23 cellular contexts compared by ENCODE assay signal in the genomic region with DNA sequence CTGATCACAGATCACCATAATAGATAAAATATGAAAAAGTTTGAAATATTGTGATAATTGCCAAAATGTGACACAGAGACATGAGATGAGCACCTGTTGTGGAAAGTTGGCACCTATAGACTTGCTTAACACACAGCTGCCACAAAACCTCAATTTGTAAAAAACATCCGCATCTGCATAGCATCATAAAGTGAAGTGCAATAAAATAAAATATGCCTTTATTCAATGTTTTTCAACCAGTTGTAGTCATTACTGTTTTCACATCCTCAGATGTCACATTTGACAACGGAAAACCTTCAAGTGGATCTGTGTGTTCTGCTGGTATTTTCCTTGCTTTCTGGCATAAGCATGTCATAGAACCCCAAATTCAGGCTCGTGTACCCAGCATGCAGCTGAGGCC.
"Had no signal": no experiment of that assay in that cellular context is flagged by ENCODE, and none has a peak within 500 bp of the region (broad histone marks: within the 10 kb centered on the region; RNA-seq: fewer than 3 reads in every experiment).

No MANE protein-coding gene starts in this region.

- H3K9me3 Mint-ChIP-seq: memory B cell; stimulated activated memory B cell treated with anti-CD40 and anti-IgM and Interleukin-4, amounts not matched to agents 10 μg/mL and 1 μg/mL and 100 μg/mL, for 72 hours had no signal

- H3K9ac ChIP-seq: neural progenitor cell, parathyroid adenoma had no signal

- H3K4me1 ChIP-seq: colonic mucosa, neural progenitor cell, parathyroid adenoma, testis, tibial artery had no signal

- H3K27ac Mint-ChIP-seq: dendritic cell treated with granulocyte-macrophage colony-stimulating factor and Interleukin-4, amounts not matched to agents 40 ng/mL and 50 ng/mL, for 4 days; memory B cell; nephron; neural progenitor cell; progenitor cell of endocrine pancreas; stimulated activated memory B cell treated with anti-CD40 and anti-IgM and Interleukin-4, amounts not matched to agents 10 μg/mL and 1 μg/mL and 100 μg/mL, for 72 hours; type B pancreatic cell had no signal

- H3K4me3 Mint-ChIP-seq: dendritic cell treated with granulocyte-macrophage colony-stimulating factor and Interleukin-4, amounts not matched to agents 40 ng/mL and 50 ng/mL, for 4 days; memory B cell; nephron; neural progenitor cell; stimulated activated memory B cell treated with anti-CD40 and anti-IgM and Interleukin-4, amounts not matched to agents 10 μg/mL and 1 μg/mL and 100 μg/mL, for 72 hours; type B pancreatic cell had no signal

- H3K4me1 Mint-ChIP-seq: nephron had no signal

- H3K79me2 ChIP-seq: parathyroid adenoma had no signal

- ATAC-seq: left ventricle myocardium superior; lower lobe of right lung; sciatic nerve; stimulated activated memory B cell treated with anti-CD40 and anti-IgM and Interleukin-4, amounts not matched to agents 10 μg/mL and 1 μg/mL and 100 μg/mL, for 72 hours; stimulated activated naive CD8-positive, alpha-beta T cell treated with anti-CD3 and anti-CD28 coated beads, Interleukin-15, Interleukin-2, amounts not matched to agents 100 U/mL and 50 U/mL, for 24 hours had no signal

- H3K27me3 Mint-ChIP-seq: dendritic cell treated with granulocyte-macrophage colony-stimulating factor and Interleukin-4, amounts not matched to agents 40 ng/mL and 50 ng/mL, for 4 days; memory B cell; stimulated activated memory B cell treated with anti-CD40 and anti-IgM and Interleukin-4, amounts not matched to agents 10 μg/mL and 1 μg/mL and 100 μg/mL, for 72 hours had no signal

- H3K4me3 ChIP-seq: colonic mucosa, esophagus squamous epithelium, lower lobe of right lung, neural progenitor cell, smooth muscle cell, testis, tibial artery had no signal

- H3K36me3 Mint-ChIP-seq: memory B cell; neural progenitor cell; stimulated activated memory B cell treated with anti-CD40 and anti-IgM and Interleukin-4, amounts not matched to agents 10 μg/mL and 1 μg/mL and 100 μg/mL, for 72 hours; type B pancreatic cell had no signal

- H3K27ac ChIP-seq: colonic mucosa, esophagus squamous epithelium, lower lobe of right lung, neural progenitor cell, parathyroid adenoma, testis, tibial artery had no signal

- H3K9me3 ChIP-seq: colonic mucosa, esophagus squamous epithelium, lower lobe of right lung, testis, tibial artery had no signal

- H2AFZ ChIP-seq: neural progenitor cell, parathyroid adenoma had no signal

- H3K36me3 ChIP-seq: colonic mucosa, esophagus squamous epithelium, lower lobe of right lung, neural progenitor cell, tibial artery had no signal

- DNase-seq: colonic mucosa; effector memory CD4-positive, alpha-beta T cell; erythroblast; esophagus squamous epithelium; hypothalamus; left ventricle myocardium superior; lower lobe of right lung; stimulated activated CD4-positive, alpha-beta T cell treated with anti-CD3 and anti-CD28 coated beads, Interleukin-2, amount 100 ng/mL, for 24 hours; stimulated activated CD4-positive, alpha-beta T cell treated with anti-CD3 and anti-CD28 coated beads, Interleukin-4, amount 100 ng/mL, for 24 hours; stimulated activated naive CD8-positive, alpha-beta T cell treated with anti-CD3 and anti-CD28 coated beads, Interleukin-15, Interleukin-2, amounts not matched to agents 100 U/mL and 50 U/mL, for 24 hours; substantia nigra; testis; tibial artery had no signal

- H3K4me2 ChIP-seq: neural progenitor cell, smooth muscle cell had no signal

- H3K27me3 ChIP-seq: colonic mucosa, neural progenitor cell, testis, tibial artery had no signal
